ENCODE assay signal across 24 cellular contexts in genomic region chrX:106300239-106300638, GRCh38.
DNase-seq lines count a peak whose midpoint lies in the region; ATAC-seq, FAIRE-seq and TF ChIP-seq lines count a peak whose summit lies in the region.
"Had no signal": no experiment of that assay in that cellular context is flagged by ENCODE, and none has a peak within 500 bp of the region (broad histone marks: within the 10 kb centered on the region; RNA-seq: fewer than 3 reads in every experiment).

No MANE protein-coding gene starts in this region.

- H3K79me2 ChIP-seq in PC-3 (ENCODE audit: low read length) (no peaks in the 10 kb centered on the region), keratinocyte (ENCODE audit: control insufficient read depth, insufficient read depth, low read length) (no peaks in the 10 kb centered on the region)

- POLR2A ChIA-PET in PC-3 (lab: Charles Lee; ENCODE audit: unreplicated experiment): no interaction called here

- H3K4me1 ChIP-seq in PC-3 (ENCODE audit: insufficient read depth, low read length) (peaks cover 27% of the 10 kb centered on the region), keratinocyte (ENCODE audit: control insufficient read depth, extremely low read depth, insufficient read depth, low read length) (peaks cover 15% of the 10 kb centered on the region)
- H3K4me1 ChIP-seq: spleen, transverse colon had no signal

- peaks cover 11% of the 10 kb centered on the region for H3F3A ChIP-seq in PC-3 (ENCODE audit: low read length, unreplicated experiment)

- peak overlapping the region; percentile 99 for H3K27ac ChIP-seq in PC-3 (ENCODE audit: low read length)
- peak overlapping the region; percentile 81 for H3K27ac ChIP-seq in keratinocyte (ENCODE audit: control insufficient read depth, insufficient read depth, low read length)
- H3K27ac ChIP-seq: spleen, transverse colon, WERI-Rb-1 had no signal

- ATAC-seq in PC-3: peak; percentile 80
- ATAC-seq in GM19463 (IDR thresholded peaks at IDR 0.05; ENCODE audit: unreplicated experiment): no peak
- no peak for ATAC-seq in HG02623 (IDR thresholded peaks at IDR 0.05; ENCODE audit: unreplicated experiment)
- no peak for ATAC-seq in HG03520 (IDR thresholded peaks at IDR 0.05; ENCODE audit: unreplicated experiment)
- ATAC-seq: mucosa of descending colon had no signal

- intact Hi-C loops in PC-3 (cut with micrococcal nuclease): loop anchor here (10.0 kb wide), 2 partner anchors 45 to 95 kb away; no protein-coding TSS in a partner anchor

- no TSS peak for BruUV-seq in PC-3 (replicated peaks; lab: Mats Ljungman, UMichigan)

- H3K9me2 ChIP-seq in PC-3 (replicated peaks; ENCODE audit: low read length): no peaks in the 10 kb centered on the region
- H3K9me2 ChIP-seq: SK-N-SH had no signal

- H3K9ac ChIP-seq in PC-3 (ENCODE audit: low read length) (peak overlapping the region; percentile 73), keratinocyte (ENCODE audit: control insufficient read depth, extremely low read depth, insufficient read depth, low read length) (peak overlapping the region; percentile 53)
- H3K9ac ChIP-seq: SK-N-SH had no signal

- H3K4me2 ChIP-seq in PC-3 (ENCODE audit: low read length) (peak overlapping the region; percentile 80), keratinocyte (ENCODE audit: control insufficient read depth, extremely low read depth, insufficient read depth, low read depth, low read length) (peak overlapping the region; percentile 45)
- H3K4me2 ChIP-seq: SK-N-SH had no signal

- no peaks in the 10 kb centered on the region for H3K27me3 ChIP-seq in PC-3 (ENCODE audit: low read length)
- H3K27me3 ChIP-seq in keratinocyte (ENCODE audit: control insufficient read depth, extremely low read depth, insufficient read depth, low read length): no peaks in the 10 kb centered on the region
- H3K27me3 ChIP-seq: spleen, transverse colon had no signal

- dilution Hi-C loops in keratinocyte (cut with MboI; ENCODE audit: extremely low pct_ligation_motif_present, low sequenced_read_pairs): no loop called here

- peak; percentile 57 for FAIRE-seq in keratinocyte (lab: Jason Lieb, UNC)
- FAIRE-seq: endometrium had no signal

- CTCF ChIA-PET in PC-3 (lab: Charles Lee): no interaction called here

- DNase-seq in DMS53 treated with DMSO at 0.1 percent for 48 hours (lab: John Stamatoyannopoulos, UW; ENCODE audit: unreplicated experiment): peak; percentile 16
- peak; percentile 96 for DNase-seq in PC-3
- peak; percentile 59 for DNase-seq in astrocyte of the spinal cord (ENCODE audit: low read depth, low spot score)
- peak; percentile 85 for DNase-seq in keratinocyte (ENCODE audit: low read depth, low spot score)
- DNase-seq: activated CD4-positive, alpha-beta T cell treated with anti-CD3 and anti-CD28 coated beads, Interleukin-2, amount 10 ng/mL, durations not matched to agents 24 days and 14 days; activated naive CD4-positive, alpha-beta T cell treated with Interleukin-2 at 50 U/mL for 16 hours; activated T-cell treated with anti-CD3 and anti-CD28 coated beads, Interleukin-2, amount 50 U/mL, for 24 hours; amygdala; central memory CD4-positive, alpha-beta T cell; DMS79; GF-D8; mucosa of descending colon; NCI-H1105 treated with DMSO at 0.1 percent for 48 hours; NCI-H2081; NCI-H345; SK-N-SH; spleen; transverse colon; WERI-Rb-1 had no signal

- H2AFZ ChIP-seq in PC-3 (ENCODE audit: low read length): peak overlapping the region; percentile 48; the same call in 1 of the 2 replicates
- no peak overlapping the region for H2AFZ ChIP-seq in keratinocyte (ENCODE audit: control insufficient read depth, low read length)

- H3K4me3 ChIP-seq in PC-3 (ENCODE audit: low read length) (peak overlapping the region; percentile 51; the same call in 1 of the 2 replicates), astrocyte of the spinal cord (ENCODE audit: low read depth, low read length) (no peak overlapping the region), keratinocyte (ENCODE audit: control insufficient read depth in 2 of 3, extremely low read depth in 1 of 3, insufficient read depth in 2 of 3, low read depth in 1 of 3, low read length in 3 of 3) (no peak overlapping the region)
- H3K4me3 ChIP-seq: lung, mucosa of descending colon, spleen, transverse colon had no signal

- H3K36me3 ChIP-seq in PC-3 (ENCODE audit: low read depth, low read length): no peaks in the 10 kb centered on the region
- no peaks in the 10 kb centered on the region for H3K36me3 ChIP-seq in keratinocyte (ENCODE audit: control insufficient read depth in 2 of 2, extremely low read depth in 1 of 2, insufficient read depth in 2 of 2, low read length in 2 of 2)
- H3K36me3 ChIP-seq: spleen, transverse colon, WERI-Rb-1 had no signal

- TF ChIP-seq CTCF in PC-3 (conservative IDR thresholded peaks at IDR 0.05; ENCODE audit: low read depth, low read length) (no peak), astrocyte of the spinal cord (IDR thresholded peaks at IDR 0.05; ENCODE audit: low read depth, low read length) (no peak), keratinocyte (optimal IDR thresholded peaks at IDR 0.05 in 1 of 3, IDR thresholded peaks at IDR 0.05 in 1 of 3, conservative IDR thresholded peaks at IDR 0.05 in 1 of 3; ENCODE audit: extremely low read depth in 1 of 3, insufficient read depth in 2 of 3, low read length in 3 of 3) (no peak)

- H3K9me1 ChIP-seq in keratinocyte (ENCODE audit: control insufficient read depth, extremely low read depth, insufficient read depth, low read length): no peaks in the 10 kb centered on the region

- in situ Hi-C loops in astrocyte of the spinal cord (cut with HindIII; ENCODE audit: low sequenced_read_pairs): no loop called here

- H3K9me3 ChIP-seq in PC-3 (ENCODE audit: low read length) (no peaks in the 10 kb centered on the region), keratinocyte (ENCODE audit: control insufficient read depth, low read depth, low read length) (no peaks in the 10 kb centered on the region)
- H3K9me3 ChIP-seq: mucosa of descending colon, SK-N-SH, spleen, transverse colon had no signal

- H4K20me1 ChIP-seq in PC-3 (ENCODE audit: low read length) (no peaks in the 10 kb centered on the region), keratinocyte (ENCODE audit: control insufficient read depth, extremely low read depth, insufficient read depth, low read length) (no peaks in the 10 kb centered on the region)

Comparison
In these comparisons a context has a peak if more than half of its experiments do, and no peak if none do; other contexts are left out.
1. DNase-seq: peak in every context shown above with its lines; median percentile 96 in PC-3; 85 in keratinocyte; 59 in astrocyte of the spinal cord; 16 in DMS53 treated with DMSO at 0.1 percent for 48 hours.